ENCODE assay signal across 1 cellular context in genomic region chr21:45135868-45136267, GRCh38.
TF ChIP-seq lines count a peak whose summit lies in the region.

No MANE protein-coding gene starts in this region.

TF ChIP-seq in K562, 482 proteins besides CTCF, POLR2A, EP300 and RAD21:
- TF ChIP-seq ZBTB33 (CRISPR knock-in tag; IDR thresholded peaks at IDR 0.05) (peak; percentile 84), MAFF (IDR thresholded peaks at IDR 0.05; ENCODE audit: low read length) (no peak), ZNF174 (CRISPR knock-in tag; IDR thresholded peaks at IDR 0.05) (no peak)
